18 cellular contexts compared by ENCODE assay signal in genomic region chr11:34706709-34707461, GRCh38.
"Had no signal": no experiment of that assay in that cellular context is flagged by ENCODE, and none has a peak within 500 bp of the region (broad histone marks: within the 10 kb centered on the region; RNA-seq: fewer than 3 reads in every experiment).

No MANE protein-coding gene starts in this region.

- H3K4me3 Mint-ChIP-seq: activated T-cell treated with anti-CD3 and anti-CD28 coated beads, Interleukin-2, amount 50 U/mL, for 72 hours; dendritic cell treated with granulocyte-macrophage colony-stimulating factor and Interleukin-4, amounts not matched to agents 40 ng/mL and 50 ng/mL, for 4 days; nephron; stimulated activated effector memory CD8-positive, alpha-beta T cell treated with anti-CD3 and anti-CD28 coated beads, Interleukin-12 subunit alpha, Interleukin-12 subunit beta, amount 100 ng/mL, for 72 hours had no signal

- H3K27ac ChIP-seq: cardiac muscle cell, gastroesophageal sphincter, heart right ventricle, lower lobe of right lung, testis, upper lobe of left lung had no signal

- DNase-seq: activated CD4-positive, alpha-beta T cell treated with anti-CD3 and anti-CD28 coated beads, Interleukin-2, amount 50 U/mL, for 4 hours; activated gamma-delta T cell; activated T-cell treated with anti-CD3 and anti-CD28 coated beads, Interleukin-2, amount 50 U/mL, for 72 hours; amniotic stem cell; effector CD8-positive, alpha-beta T cell; heart right ventricle; left colon; stimulated activated CD4-positive, alpha-beta T cell treated with anti-CD3 and anti-CD28 coated beads, Interleukin-4, amount 100 ng/mL, for 24 hours; testis; upper lobe of left lung had no signal

- ATAC-seq: activated naive CD4-positive, alpha-beta T cell treated with anti-CD3 and anti-CD28 coated beads, Interleukin-2, amount 50 U/mL, for 72 hours; activated T-cell treated with anti-CD3 and anti-CD28 coated beads, Interleukin-2, amount 50 U/mL, for 72 hours; gastroesophageal sphincter; heart right ventricle; left colon; lower lobe of right lung; sciatic nerve; stimulated activated effector memory CD8-positive, alpha-beta T cell treated with anti-CD3 and anti-CD28 coated beads, Interleukin-12 subunit alpha, Interleukin-12 subunit beta, amount 100 ng/mL, for 72 hours had no signal

- H3K27me3 ChIP-seq: cardiac muscle cell, gastroesophageal sphincter, heart right ventricle, testis, upper lobe of left lung had no signal

- H3K4me1 Mint-ChIP-seq: nephron; stimulated activated effector memory CD8-positive, alpha-beta T cell treated with anti-CD3 and anti-CD28 coated beads, Interleukin-12 subunit alpha, Interleukin-12 subunit beta, amount 100 ng/mL, for 72 hours had no signal

- H3K4me1 ChIP-seq: gastroesophageal sphincter, heart right ventricle, lower lobe of right lung, testis, upper lobe of left lung had no signal

- H3K9me3 ChIP-seq: testis had no signal

- H3K36me3 Mint-ChIP-seq: stimulated activated effector memory CD8-positive, alpha-beta T cell treated with anti-CD3 and anti-CD28 coated beads, Interleukin-12 subunit alpha, Interleukin-12 subunit beta, amount 100 ng/mL, for 72 hours had no signal

- H3K4me3 ChIP-seq: cardiac muscle cell, gastroesophageal sphincter, heart right ventricle, lower lobe of right lung, testis, upper lobe of left lung had no signal

- H3K36me3 ChIP-seq: cardiac muscle cell, gastroesophageal sphincter, heart right ventricle, lower lobe of right lung, upper lobe of left lung had no signal

- H3K27ac Mint-ChIP-seq: activated naive CD4-positive, alpha-beta T cell treated with anti-CD3 and anti-CD28 coated beads, Interleukin-2, amount 50 U/mL, for 72 hours; activated T-cell treated with anti-CD3 and anti-CD28 coated beads, Interleukin-2, amount 50 U/mL, for 72 hours; dendritic cell treated with granulocyte-macrophage colony-stimulating factor and Interleukin-4, amounts not matched to agents 40 ng/mL and 50 ng/mL, for 4 days; nephron; stimulated activated effector memory CD8-positive, alpha-beta T cell treated with anti-CD3 and anti-CD28 coated beads, Interleukin-12 subunit alpha, Interleukin-12 subunit beta, amount 100 ng/mL, for 72 hours had no signal
